ENCODE assay signal across 18 cellular contexts in the genomic region with DNA sequence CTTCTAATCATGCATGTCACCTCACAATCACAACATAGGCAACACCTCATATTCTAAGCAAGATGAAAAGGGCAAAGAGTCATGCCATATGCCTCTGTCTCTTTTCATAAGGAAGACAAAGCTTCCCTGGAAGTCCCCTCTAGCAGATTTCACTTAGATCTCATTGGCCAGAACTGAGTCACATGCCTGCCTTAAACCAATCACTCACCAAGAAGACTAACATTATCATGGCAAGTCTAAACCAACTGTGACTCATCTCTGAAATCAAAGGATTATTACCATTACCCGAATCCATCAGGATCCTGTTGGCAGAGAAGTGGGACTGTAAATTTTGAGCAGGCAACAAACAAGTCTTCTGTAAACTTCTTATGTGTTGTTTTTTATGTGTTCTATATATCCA. TPM values are rescaled to one million over a fixed set of nuclear protein-coding genes. Genes with fewer than 3 reads are reported as not detected.
DNase-seq lines count a peak whose midpoint lies in the region; ATAC-seq, FAIRE-seq and TF ChIP-seq lines count a peak whose summit lies in the region.
"Had no signal": no experiment of that assay in that cellular context is flagged by ENCODE, and none has a peak within 500 bp of the region (broad histone marks: within the 10 kb centered on the region; RNA-seq: fewer than 3 reads in every experiment).

No MANE protein-coding gene starts in this region.

- H3K27me3 ChIP-seq in ascending aorta = no peaks in the 10 kb centered on the region
- H3K27me3 ChIP-seq: hepatocyte, thyroid gland had no signal

- FAIRE-seq in A549 (lab: Jason Lieb, UNC) = no peak
- FAIRE-seq: D721Med, endometrium had no signal

- peak in 1 of 2 experiments; percentile 53 for DNase-seq in A549 (ENCODE audit: low read depth in 1 of 2, low spot score in 1 of 2)
- DNase-seq in HT1080 (ENCODE audit: low read depth) = peak; percentile 70
- DNase-seq in ascending aorta (ENCODE audit: low spot score in 2 of 2) = no peak
- peak; percentile 66 for DNase-seq in kidney tubule cell (ENCODE audit: low spot score)
- no peak for DNase-seq in stimulated activated naive B cell treated with anti-CD40 and anti-IgM and Interleukin-4, amounts not matched to agents 10 μg/mL and 1 μg/mL and 100 μg/mL, for 72 hours
- DNase-seq in GM03348 (ENCODE audit: low spot score) = no peak
- DNase-seq in natural killer cell = no peak
- DNase-seq: activated CD4-positive, alpha-beta T cell treated with anti-CD3 and anti-CD28 coated beads for 4 hours; activated naive CD8-positive, alpha-beta T cell treated with anti-CD3 and anti-CD28 coated beads, Interleukin-2, amount 50 U/mL, for 24 hours; naive B cell; NCI-H1092 treated with DMSO at 0.1 percent for 48 hours; SHP77 treated with DMSO at 0.1 percent for 48 hours; thyroid gland had no signal

- H3K36me3 Mint-ChIP-seq in stimulated activated naive B cell treated with anti-CD40 and anti-IgM and Interleukin-4, amounts not matched to agents 10 μg/mL and 1 μg/mL and 100 μg/mL, for 72 hours = no peaks in the 10 kb centered on the region
- H3K36me3 Mint-ChIP-seq in natural killer cell = no peaks in the 10 kb centered on the region
- H3K36me3 Mint-ChIP-seq: naive B cell had no signal

- no peak for TF ChIP-seq CTCF in A549 (IDR thresholded peaks at IDR 0.05)
- no peak for TF ChIP-seq CTCF in ascending aorta (IDR thresholded peaks at IDR 0.05)
- no peak for TF ChIP-seq CTCF in natural killer cell (IDR thresholded peaks at IDR 0.05)

- H3K27me3 Mint-ChIP-seq in stimulated activated naive B cell treated with anti-CD40 and anti-IgM and Interleukin-4, amounts not matched to agents 10 μg/mL and 1 μg/mL and 100 μg/mL, for 72 hours = peaks cover 16 to 19% of the 10 kb centered on the region in 2 donors
- H3K27me3 Mint-ChIP-seq in natural killer cell (ENCODE audit: low read depth in 2 of 2) = peaks cover 14 to 33% of the 10 kb centered on the region in 2 donors

- no peak overlapping the region for H3K4me3 Mint-ChIP-seq in stimulated activated naive B cell treated with anti-CD40 and anti-IgM and Interleukin-4, amounts not matched to agents 10 μg/mL and 1 μg/mL and 100 μg/mL, for 72 hours
- no peak overlapping the region for H3K4me3 Mint-ChIP-seq in natural killer cell
- H3K4me3 Mint-ChIP-seq: activated naive CD8-positive, alpha-beta T cell treated with anti-CD3 and anti-CD28 coated beads, Interleukin-2, amount 50 U/mL, for 24 hours; naive B cell had no signal

- no peaks in the 10 kb centered on the region for H3K9me3 ChIP-seq in A549
- H3K9me3 ChIP-seq in ascending aorta = no peaks in the 10 kb centered on the region
- H3K9me3 ChIP-seq: prostate gland, thyroid gland had no signal

- H3K36me3 ChIP-seq in ascending aorta = peaks cover 0 to 4% of the 10 kb centered on the region in 2 donors
- H3K36me3 ChIP-seq: prostate gland, thyroid gland had no signal

- H3K4me1 ChIP-seq in A549 = peaks cover 39% of the 10 kb centered on the region
- H3K4me1 ChIP-seq in ascending aorta = peaks cover 8 to 31% of the 10 kb centered on the region in 2 donors
- H3K4me1 ChIP-seq: prostate gland had no signal

- H3K4me3 ChIP-seq in A549 (no peak overlapping the region), ascending aorta (no peak overlapping the region)
- H3K4me3 ChIP-seq: hepatocyte, prostate gland, thyroid gland had no signal

- TF ChIP-seq POLR2A in A549 (IDR thresholded peaks at IDR 0.05; ENCODE audit: low read length) = no peak

- H3K27ac Mint-ChIP-seq in stimulated activated naive B cell treated with anti-CD40 and anti-IgM and Interleukin-4, amounts not matched to agents 10 μg/mL and 1 μg/mL and 100 μg/mL, for 72 hours = no peak overlapping the region
- H3K27ac Mint-ChIP-seq in natural killer cell = no peak overlapping the region
- H3K27ac Mint-ChIP-seq: activated naive CD8-positive, alpha-beta T cell treated with anti-CD3 and anti-CD28 coated beads, Interleukin-2, amount 50 U/mL, for 24 hours; naive B cell had no signal

- POLR2A ChIA-PET in A549 (lab: Yijun Ruan, JAX) = no interaction called here

- no peaks in the 10 kb centered on the region for H3K9me3 Mint-ChIP-seq in stimulated activated naive B cell treated with anti-CD40 and anti-IgM and Interleukin-4, amounts not matched to agents 10 μg/mL and 1 μg/mL and 100 μg/mL, for 72 hours
- H3K9me3 Mint-ChIP-seq in natural killer cell = no peaks in the 10 kb centered on the region
- H3K9me3 Mint-ChIP-seq: activated naive CD8-positive, alpha-beta T cell treated with anti-CD3 and anti-CD28 coated beads, Interleukin-2, amount 50 U/mL, for 24 hours; naive B cell had no signal

- H3K27ac ChIP-seq in A549 (0 out of 6 replicates have a peak overlapping the region, but pooled peaks of 1 of the 2 experiments have one; percentile 21), ascending aorta (peak overlapping the region; percentile 80 to 92)
- H3K27ac ChIP-seq: hepatocyte, prostate gland had no signal

- intact Hi-C loops in ascending aorta (cut with DNase I) (no loop called here), natural killer cell (cut with micrococcal nuclease) (no loop called here)

- ATAC-seq in A549 (peak in 1 of 2 experiments; percentile 55; a peak in 3 of 6 replicates), natural killer cell (no peak), HG03442 (IDR thresholded peaks at IDR 0.05; ENCODE audit: unreplicated experiment) (no peak)
- ATAC-seq in stimulated activated naive B cell treated with anti-CD40 and anti-IgM and Interleukin-4, amounts not matched to agents 10 μg/mL and 1 μg/mL and 100 μg/mL, for 72 hours (replicated peaks) = no peak
- ATAC-seq: activated naive CD8-positive, alpha-beta T cell treated with anti-CD3 and anti-CD28 coated beads, Interleukin-2, amount 50 U/mL, for 24 hours had no signal

- WGBS in A549 (ENCODE audit: missing lambda C conversion rate) = 42% methylated on average over 1 of the region's 1 CpG

- no peak for TF ChIP-seq RAD21 in A549 (conservative IDR thresholded peaks at IDR 0.05 in 1 of 2, IDR thresholded peaks at IDR 0.05 in 1 of 2)

- no peak for TF ChIP-seq EP300 in A549 (IDR thresholded peaks at IDR 0.05)

- CTCF ChIA-PET in A549 (lab: Yijun Ruan, JAX) = interaction anchor here (1.0 to 3.1 kb wide), 2 partner anchors 10 to 27 kb away, joined by 3 to 16 read pairs; no protein-coding TSS in a partner anchor

- H3K4me1 Mint-ChIP-seq in stimulated activated naive B cell treated with anti-CD40 and anti-IgM and Interleukin-4, amounts not matched to agents 10 μg/mL and 1 μg/mL and 100 μg/mL, for 72 hours = peaks cover 9 to 21% of the 10 kb centered on the region in 2 donors
- no peaks in the 10 kb centered on the region for H3K4me1 Mint-ChIP-seq in natural killer cell

- 0 out of 3 replicates have a peak overlapping the region, but pooled peaks have one; percentile 2 for H3K4me2 ChIP-seq in A549
- H3K4me2 ChIP-seq: hepatocyte had no signal

TF ChIP-seq in A549, 52 proteins besides CTCF, POLR2A, EP300 and RAD21 (continues in another document):
- TF ChIP-seq FOSL2 (IDR thresholded peaks at IDR 0.05) = no peak
- peak; percentile 66 for TF ChIP-seq FOSL2 (CRISPR knock-in tag; IDR thresholded peaks at IDR 0.05)
- no peak for TF ChIP-seq HDAC2 (IDR thresholded peaks at IDR 0.05)
- TF ChIP-seq, protein P1, sequence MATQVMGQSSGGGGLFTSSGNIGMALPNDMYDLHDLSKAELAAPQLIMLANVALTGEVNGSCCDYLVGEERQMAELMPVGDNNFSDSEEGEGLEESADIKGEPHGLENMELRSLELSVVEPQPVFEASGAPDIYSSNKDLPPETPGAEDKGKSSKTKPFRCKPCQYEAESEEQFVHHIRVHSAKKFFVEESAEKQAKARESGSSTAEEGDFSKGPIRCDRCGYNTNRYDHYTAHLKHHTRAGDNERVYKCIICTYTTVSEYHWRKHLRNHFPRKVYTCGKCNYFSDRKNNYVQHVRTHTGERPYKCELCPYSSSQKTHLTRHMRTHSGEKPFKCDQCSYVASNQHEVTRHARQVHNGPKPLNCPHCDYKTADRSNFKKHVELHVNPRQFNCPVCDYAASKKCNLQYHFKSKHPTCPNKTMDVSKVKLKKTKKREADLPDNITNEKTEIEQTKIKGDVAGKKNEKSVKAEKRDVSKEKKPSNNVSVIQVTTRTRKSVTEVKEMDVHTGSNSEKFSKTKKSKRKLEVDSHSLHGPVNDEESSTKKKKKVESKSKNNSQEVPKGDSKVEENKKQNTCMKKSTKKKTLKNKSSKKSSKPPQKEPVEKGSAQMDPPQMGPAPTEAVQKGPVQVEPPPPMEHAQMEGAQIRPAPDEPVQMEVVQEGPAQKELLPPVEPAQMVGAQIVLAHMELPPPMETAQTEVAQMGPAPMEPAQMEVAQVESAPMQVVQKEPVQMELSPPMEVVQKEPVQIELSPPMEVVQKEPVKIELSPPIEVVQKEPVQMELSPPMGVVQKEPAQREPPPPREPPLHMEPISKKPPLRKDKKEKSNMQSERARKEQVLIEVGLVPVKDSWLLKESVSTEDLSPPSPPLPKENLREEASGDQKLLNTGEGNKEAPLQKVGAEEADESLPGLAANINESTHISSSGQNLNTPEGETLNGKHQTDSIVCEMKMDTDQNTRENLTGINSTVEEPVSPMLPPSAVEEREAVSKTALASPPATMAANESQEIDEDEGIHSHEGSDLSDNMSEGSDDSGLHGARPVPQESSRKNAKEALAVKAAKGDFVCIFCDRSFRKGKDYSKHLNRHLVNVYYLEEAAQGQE (IDR thresholded peaks at IDR 0.05) = no peak
- no peak for TF ChIP-seq JUN (IDR thresholded peaks at IDR 0.05)
- TF ChIP-seq ZC3H11A (IDR thresholded peaks at IDR 0.05) = no peak

RNA-seq across cellular contexts. Expression of a gene that starts 27.8 kb away (rescaled TPM):
- polyA plus RNA-seq in A549 (2011; rRNA removed) (365 and 529 TPM in 2 replicates), A549 (2017; fragmentation: RNase III; extraction: RNeasy Plus Mini Kit Qiagen cat#74134 plus additional on column Dnase treatment) (493 to 547 TPM (median 530 TPM) in 3 replicates)
- polyA plus RNA-seq in A549 (2012; cell fraction: cytosol; rRNA removed) = 589 and 611 TPM in 2 replicates
- 290 and 502 TPM in 2 replicates for polyA plus RNA-seq in A549 (2012; cell fraction: nucleus; rRNA removed)
- polyA minus RNA-seq in A549 (2011; rRNA and poly(A)+ RNA removed) = 537 and 542 TPM in 2 replicates
- total RNA-seq in HT1080 (2014; rRNA removed; shearing (Covaris generic)) = 332 and 437 TPM in 2 replicates
- 613 and 670 TPM in 2 replicates for polyA plus RNA-seq in HT1080 (2015; cell fraction: cytosol; rRNA removed)
- polyA plus RNA-seq in HT1080 (2015; cell fraction: nucleus; rRNA removed) = 319 and 385 TPM in 2 replicates
- total RNA-seq in ascending aorta (156 TPM), natural killer cell (not detected)

RNA-seq across cellular contexts. Expression of a gene that starts 53.1 kb away (rescaled TPM):
- polyA plus RNA-seq in A549 (2011; rRNA removed) (257 and 296 TPM in 2 replicates), A549 (2017; fragmentation: RNase III; extraction: RNeasy Plus Mini Kit Qiagen cat#74134 plus additional on column Dnase treatment) (142 to 159 TPM (median 156 TPM) in 3 replicates)
- 161 and 178 TPM in 2 replicates for polyA plus RNA-seq in A549 (2012; cell fraction: cytosol; rRNA removed)
- polyA plus RNA-seq in A549 (2012; cell fraction: nucleus; rRNA removed) = 64.3 and 90.5 TPM in 2 replicates
- polyA minus RNA-seq in A549 (2011; rRNA and poly(A)+ RNA removed) = 179 and 187 TPM in 2 replicates
- 81.5 and 94.8 TPM in 2 replicates for total RNA-seq in HT1080 (2014; rRNA removed; shearing (Covaris generic))
- polyA plus RNA-seq in HT1080 (2015; cell fraction: cytosol; rRNA removed) = 126 and 132 TPM in 2 replicates
- 57.5 and 58.8 TPM in 2 replicates for polyA plus RNA-seq in HT1080 (2015; cell fraction: nucleus; rRNA removed)
- total RNA-seq in ascending aorta (92.6 TPM), natural killer cell (1 to 10 TPM in 1 of 3 donors, not detected in 2; 1.9 TPM)

Comparison
In these comparisons a context has a peak if more than half of its experiments do, and no peak if none do; other contexts are left out.
1. DNase-seq: peak in HT1080 (single experiment) and kidney tubule cell (single experiment); none in ascending aorta (0 of 2), stimulated activated naive B cell treated with anti-CD40 and anti-IgM and Interleukin-4, amounts not matched to agents 10 μg/mL and 1 μg/mL and 100 μg/mL, for 72 hours (single experiment), GM03348 (single experiment) and natural killer cell (single experiment).
2. RNA of a gene that starts 27.8 kb away (total RNA-seq): 332 to 437 TPM in HT1080 and 156 TPM in ascending aorta (single experiment); not detected in natural killer cell; every median in the first group is over 100 times any median in the second.
3. RNA of a gene that starts 53.1 kb away (total RNA-seq): 81.5 to 94.8 TPM in HT1080 and 92.6 TPM in ascending aorta (single experiment); 1.9 TPM in natural killer cell; every median in the first group is over 10 times any median in the second.